28 cellular contexts compared by ENCODE assay signal in the genomic region with DNA sequence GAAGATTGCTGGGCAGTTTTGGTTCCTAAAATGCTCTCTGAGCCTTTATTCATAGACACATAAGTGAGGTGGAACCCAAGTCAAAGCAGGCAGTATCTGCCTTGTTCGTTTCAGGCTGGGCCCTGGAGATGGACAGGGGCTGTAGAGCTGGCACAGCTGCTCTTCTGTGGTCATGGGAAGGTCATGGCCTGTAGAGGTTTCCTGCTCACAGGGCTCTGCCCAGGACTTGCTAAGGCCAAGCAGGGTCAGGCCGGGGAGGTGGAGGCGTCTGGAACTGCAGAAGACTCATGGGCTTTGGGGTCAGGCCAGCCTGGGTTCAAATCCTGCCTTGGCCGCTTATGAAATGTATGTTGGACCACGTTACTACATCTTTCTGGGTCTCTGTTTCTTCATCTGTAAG. TPM values are rescaled to one million over a fixed set of nuclear protein-coding genes. Genes with fewer than 3 reads are reported as not detected.
"Had no signal": no experiment of that assay in that cellular context is flagged by ENCODE, and none has a peak within 500 bp of the region (broad histone marks: within the 10 kb centered on the region; RNA-seq: fewer than 3 reads in every experiment).

No MANE protein-coding gene starts in this region.

- DNase-seq: activated CD4-positive, alpha-beta memory T cell treated with anti-CD3 and anti-CD28 coated beads, Interleukin-2, amount 10 ng/mL, durations not matched to agents 7 days and 5 days; activated CD4-positive, alpha-beta T cell treated with anti-CD3 and anti-CD28 coated beads for 1 hour; activated CD4-positive, alpha-beta T cell treated with anti-CD3 and anti-CD28 coated beads for 4 hours; activated CD4-positive, alpha-beta T cell treated with anti-CD3 and anti-CD28 coated beads, Interleukin-2, amount 10 ng/mL, durations not matched to agents 7 days and 5 days; activated CD4-positive, alpha-beta T cell treated with anti-CD3 and anti-CD28 coated beads, Interleukin-2, amount 50 U/mL, for 4 hours; activated CD4-positive, CD25-positive, alpha-beta regulatory T cell; activated CD8-positive, alpha-beta memory T cell treated with anti-CD3 and anti-CD28 coated beads, Interleukin-2, amount 50 U/mL, for 48 hours; activated gamma-delta T cell; activated naive CD4-positive, alpha-beta T cell; activated naive CD4-positive, alpha-beta T cell treated with anti-CD3 and anti-CD28 coated beads, Interleukin-2, amount 10 ng/mL, durations not matched to agents 7 days and 5 days; activated naive CD8-positive, alpha-beta T cell treated with anti-CD3 and anti-CD28 coated beads, Interleukin-2, amount 10 ng/mL, durations not matched to agents 7 days and 5 days; activated T-cell treated with anti-CD3 and anti-CD28 coated beads for 4 hours; activated T-cell treated with anti-CD3 and anti-CD28 coated beads, Interleukin-2, amount 50 U/mL, for 24 hours; activated T-cell treated with anti-CD3 and anti-CD28 coated beads, Interleukin-2, amount 50 U/mL, for 72 hours; amniotic stem cell; anterior cingulate cortex; brain microvascular endothelial cell; caudate nucleus; effector CD8-positive, alpha-beta T cell; esophagus squamous epithelium; foreskin melanocyte; heart right ventricle; T-helper 2 cell had no signal

- H3K27me3 ChIP-seq: brain microvascular endothelial cell, heart right ventricle had no signal

- ATAC-seq: activated naive CD4-positive, alpha-beta T cell treated with anti-CD3 and anti-CD28 coated beads, Interleukin-2, amount 50 U/mL, for 72 hours; activated T-cell treated with anti-CD3 and anti-CD28 coated beads, Interleukin-2, amount 50 U/mL, for 72 hours; gastroesophageal sphincter; heart right ventricle had no signal

- H3K36me3 ChIP-seq: brain microvascular endothelial cell, esophagus squamous epithelium, gastroesophageal sphincter, heart right ventricle had no signal

- H3K9me3 ChIP-seq: esophagus squamous epithelium, gastroesophageal sphincter, heart right ventricle had no signal

- H3K4me3 ChIP-seq: esophagus squamous epithelium, gastroesophageal sphincter, heart right ventricle had no signal

- H3K27ac ChIP-seq: brain microvascular endothelial cell, epithelial cell of prostate, esophagus squamous epithelium, gastroesophageal sphincter, heart right ventricle had no signal

- H3K4me1 ChIP-seq: esophagus squamous epithelium, gastroesophageal sphincter had no signal

RNA-seq across cellular contexts. Expression of gene IRX5, which starts 50.2 kb away (rescaled TPM):
- total RNA-seq: activated naive CD4-positive, alpha-beta T cell treated with anti-CD3 and anti-CD28 coated beads, Interleukin-2, amount 50 U/mL, for 72 hours; activated naive CD8-positive, alpha-beta T cell treated with anti-CD3 and anti-CD28 coated beads, Interleukin-2, amount 10 ng/mL, durations not matched to agents 7 days and 5 days; endothelial cell of umbilical vein; fibroblast of villous mesenchyme had no signal
- polyA plus RNA-seq: endothelial cell of umbilical vein had no signal
